ENCODE assay signal across 8 cellular contexts in genomic region chr19:36008336-36008978, GRCh38. TPM values are rescaled to one million over a fixed set of nuclear protein-coding genes. Genes with fewer than 3 reads are reported as not detected.
DNase-seq lines count a peak whose midpoint lies in the region; ATAC-seq and TF ChIP-seq lines count a peak whose summit lies in the region.

A gene with protein sequence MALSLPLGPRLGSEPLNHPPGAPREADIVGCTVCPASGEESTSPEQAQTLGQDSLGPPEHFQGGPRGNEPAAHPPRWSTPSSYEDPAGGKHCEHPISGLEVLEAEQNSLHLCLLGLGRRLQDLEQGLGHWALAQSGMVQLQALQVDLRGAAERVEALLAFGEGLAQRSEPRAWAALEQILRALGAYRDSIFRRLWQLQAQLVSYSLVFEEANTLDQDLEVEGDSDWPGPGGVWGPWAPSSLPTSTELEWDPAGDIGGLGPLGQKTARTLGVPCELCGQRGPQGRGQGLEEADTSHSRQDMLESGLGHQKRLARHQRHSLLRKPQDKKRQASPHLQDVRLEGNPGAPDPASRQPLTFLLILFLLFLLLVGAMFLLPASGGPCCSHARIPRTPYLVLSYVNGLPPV (minus strand): TSS chr19:36008813. CDS start chr19:36008681, 132 bp downstream.

- 94% methylated on average over 13 of the region's 19 CpGs for WGBS in SK-N-SH (ENCODE audit: low lambda C conversion rate)

- POLR2A ChIA-PET in SK-N-SH (lab: Yijun Ruan, JAX): interaction anchor here (1.7 kb wide), 1 partner anchor 14 kb away, joined by 4 read pairs; no protein-coding TSS in a partner anchor
- POLR2A ChIA-PET in activated CD8-positive, alpha-beta T cell treated with anti-CD3 and anti-CD28 coated beads, Interleukin-2, amount 10 ng/mL, durations not matched to agents 7 days and 5 days (lab: Charles Lee): no interaction called here

- no peak for DNase-seq in SK-N-SH
- no peak for DNase-seq in activated CD8-positive, alpha-beta T cell treated with anti-CD3 and anti-CD28 coated beads, Interleukin-2, amount 10 ng/mL, durations not matched to agents 7 days and 5 days
- no peak for DNase-seq in stimulated activated naive CD8-positive, alpha-beta T cell treated with anti-CD3 and anti-CD28 coated beads, Interleukin-15, amount 100 ng/mL, for 72 hours

- no peaks in the 10 kb centered on the region for H3K27me3 Mint-ChIP-seq in activated CD8-positive, alpha-beta T cell treated with anti-CD3 and anti-CD28 coated beads, Interleukin-2, amount 10 ng/mL, durations not matched to agents 7 days and 5 days (ENCODE audit: low read depth)
- no peaks in the 10 kb centered on the region for H3K27me3 Mint-ChIP-seq in stimulated activated naive CD8-positive, alpha-beta T cell treated with anti-CD3 and anti-CD28 coated beads, Interleukin-15, amount 100 ng/mL, for 72 hours

- TF ChIP-seq EP300 in SK-N-SH (IDR thresholded peaks at IDR 0.05; ENCODE audit: borderline replicate concordance in 1 of 2, low read depth in 1 of 2, low read length in 1 of 2): no peak

- H3K9me3 Mint-ChIP-seq in activated CD8-positive, alpha-beta T cell treated with anti-CD3 and anti-CD28 coated beads, Interleukin-2, amount 10 ng/mL, durations not matched to agents 7 days and 5 days (ENCODE audit: insufficient read depth): no peaks in the 10 kb centered on the region
- no peaks in the 10 kb centered on the region for H3K9me3 Mint-ChIP-seq in stimulated activated naive CD8-positive, alpha-beta T cell treated with anti-CD3 and anti-CD28 coated beads, Interleukin-15, amount 100 ng/mL, for 72 hours

- no peak for TF ChIP-seq CTCF in SK-N-SH (IDR thresholded peaks at IDR 0.05)

- H3K36me3 Mint-ChIP-seq in activated CD8-positive, alpha-beta T cell treated with anti-CD3 and anti-CD28 coated beads, Interleukin-2, amount 10 ng/mL, durations not matched to agents 7 days and 5 days (ENCODE audit: low read depth): peaks cover 9% of the 10 kb centered on the region

- no peak for ATAC-seq in SK-N-SH treated with all-trans-retinoic acid at 6 μM for 48 hours
- ATAC-seq in activated CD8-positive, alpha-beta T cell treated with anti-CD3 and anti-CD28 coated beads, Interleukin-2, amount 10 ng/mL, durations not matched to agents 7 days and 5 days: no peak
- no peak for ATAC-seq in stimulated activated naive CD8-positive, alpha-beta T cell treated with anti-CD3 and anti-CD28 coated beads, Interleukin-15, amount 100 ng/mL, for 72 hours
- ATAC-seq in HG03196 (IDR thresholded peaks at IDR 0.05; ENCODE audit: unreplicated experiment): no peak
- no peak for ATAC-seq in GM21360 (IDR thresholded peaks at IDR 0.05; ENCODE audit: unreplicated experiment)
- ATAC-seq in HG02981 (IDR thresholded peaks at IDR 0.05; ENCODE audit: unreplicated experiment): no peak

- no peak within 1 kb of the TSS for H2AFZ ChIP-seq in SK-N-SH (ENCODE audit: low read depth)

- H3K9ac ChIP-seq in SK-N-SH: no peak within 1 kb of the TSS

- TF ChIP-seq RAD21 in SK-N-SH (IDR thresholded peaks at IDR 0.05; ENCODE audit: low read length): no peak

- H3K4me3 ChIP-seq in SK-N-SH (ENCODE audit: low read depth in 2 of 2, low read length in 1 of 2) (peak within 1 kb of the TSS; percentile 2 to 6; a peak in 2 of 4 replicates), iPS-18c (ENCODE audit: insufficient read depth, low read depth, low read length) (peak within 1 kb of the TSS; percentile 52)

- H3K9me3 ChIP-seq in SK-N-SH (no peaks in the 10 kb centered on the region), iPS-18c (ENCODE audit: control insufficient read depth, insufficient read depth, low read length) (no peaks in the 10 kb centered on the region)

- H3K27ac Mint-ChIP-seq in activated CD8-positive, alpha-beta T cell treated with anti-CD3 and anti-CD28 coated beads, Interleukin-2, amount 10 ng/mL, durations not matched to agents 7 days and 5 days: peak within 1 kb of the TSS; percentile 51
- peak within 1 kb of the TSS in 1 of 2 donors; percentile 72 for H3K27ac Mint-ChIP-seq in stimulated activated naive CD8-positive, alpha-beta T cell treated with anti-CD3 and anti-CD28 coated beads, Interleukin-15, amount 100 ng/mL, for 72 hours

- no peaks in the 10 kb centered on the region for H3K9me2 ChIP-seq in SK-N-SH

- no peaks in the 10 kb centered on the region for H3K27me3 ChIP-seq in SK-N-SH (ENCODE audit: insufficient read depth)

- peaks cover 0 to 21% of the 10 kb centered on the region in 2 experiments; a peak in 1 of 4 replicates for H3K4me1 ChIP-seq in SK-N-SH (ENCODE audit: control insufficient read depth in 1 of 2, insufficient read depth in 2 of 2, low read depth in 1 of 2, low read length in 1 of 2)

- H3K4me2 ChIP-seq in SK-N-SH: peak within 1 kb of the TSS; percentile 52; the same call in 1 of the 2 replicates

- H3F3A ChIP-seq in SK-N-SH (replicated peaks; ENCODE audit: insufficient read depth): no peaks in the 10 kb centered on the region

- H3K4me1 Mint-ChIP-seq in activated CD8-positive, alpha-beta T cell treated with anti-CD3 and anti-CD28 coated beads, Interleukin-2, amount 10 ng/mL, durations not matched to agents 7 days and 5 days (ENCODE audit: low read depth): peaks cover 19% of the 10 kb centered on the region
- peaks cover 43% of the 10 kb centered on the region for H3K4me1 Mint-ChIP-seq in stimulated activated naive CD8-positive, alpha-beta T cell treated with anti-CD3 and anti-CD28 coated beads, Interleukin-15, amount 100 ng/mL, for 72 hours

- CTCF ChIA-PET in SK-N-SH (lab: Yijun Ruan, JAX): interaction anchor here (0.6 kb wide), 1 partner anchor 139 kb away, joined by 3 read pairs; no protein-coding TSS in a partner anchor
- CTCF ChIA-PET in activated CD8-positive, alpha-beta T cell treated with anti-CD3 and anti-CD28 coated beads, Interleukin-2, amount 10 ng/mL, durations not matched to agents 7 days and 5 days (lab: Charles Lee): no interaction called here

- no peak within 1 kb of the TSS for H3K27ac ChIP-seq in SK-N-SH (ENCODE audit: low read depth in 2 of 2, low read length in 1 of 2)

- peaks cover 3% of the 10 kb centered on the region; the same call in 1 of the 2 replicates for H3K79me2 ChIP-seq in SK-N-SH (ENCODE audit: insufficient read depth)

- peak within 1 kb of the TSS; percentile 48 for H3K4me3 Mint-ChIP-seq in activated CD8-positive, alpha-beta T cell treated with anti-CD3 and anti-CD28 coated beads, Interleukin-2, amount 10 ng/mL, durations not matched to agents 7 days and 5 days
- peak within 1 kb of the TSS; percentile 53 to 72 for H3K4me3 Mint-ChIP-seq in stimulated activated naive CD8-positive, alpha-beta T cell treated with anti-CD3 and anti-CD28 coated beads, Interleukin-15, amount 100 ng/mL, for 72 hours

- no peaks in the 10 kb centered on the region for H3K36me3 ChIP-seq in SK-N-SH (replicated peaks in 1 of 2; ENCODE audit: control insufficient read depth in 1 of 2, insufficient read depth in 2 of 2, low read length in 1 of 2)

- H4K20me1 ChIP-seq in SK-N-SH (ENCODE audit: insufficient read depth): no peaks in the 10 kb centered on the region

TF ChIP-seq in SK-N-SH, 30 proteins besides CTCF, POLR2A, EP300 and RAD21 (continues in another document):
- TF ChIP-seq ELF1 (IDR thresholded peaks at IDR 0.05) (no peak), RFX5 (IDR thresholded peaks at IDR 0.05; ENCODE audit: low read length) (no peak), TAF1 (IDR thresholded peaks at IDR 0.05; ENCODE audit: borderline replicate concordance, low read depth, low read length) (no peak), TCF12 (IDR thresholded peaks at IDR 0.05) (no peak), RCOR1 (IDR thresholded peaks at IDR 0.05; ENCODE audit: low read length) (no peak)
- TF ChIP-seq, protein P1, sequence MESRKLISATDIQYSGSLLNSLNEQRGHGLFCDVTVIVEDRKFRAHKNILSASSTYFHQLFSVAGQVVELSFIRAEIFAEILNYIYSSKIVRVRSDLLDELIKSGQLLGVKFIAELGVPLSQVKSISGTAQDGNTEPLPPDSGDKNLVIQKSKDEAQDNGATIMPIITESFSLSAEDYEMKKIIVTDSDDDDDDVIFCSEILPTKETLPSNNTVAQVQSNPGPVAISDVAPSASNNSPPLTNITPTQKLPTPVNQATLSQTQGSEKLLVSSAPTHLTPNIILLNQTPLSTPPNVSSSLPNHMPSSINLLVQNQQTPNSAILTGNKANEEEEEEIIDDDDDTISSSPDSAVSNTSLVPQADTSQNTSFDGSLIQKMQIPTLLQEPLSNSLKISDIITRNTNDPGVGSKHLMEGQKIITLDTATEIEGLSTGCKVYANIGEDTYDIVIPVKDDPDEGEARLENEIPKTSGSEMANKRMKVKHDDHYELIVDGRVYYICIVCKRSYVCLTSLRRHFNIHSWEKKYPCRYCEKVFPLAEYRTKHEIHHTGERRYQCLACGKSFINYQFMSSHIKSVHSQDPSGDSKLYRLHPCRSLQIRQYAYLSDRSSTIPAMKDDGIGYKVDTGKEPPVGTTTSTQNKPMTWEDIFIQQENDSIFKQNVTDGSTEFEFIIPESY (IDR thresholded peaks at IDR 0.05; ENCODE audit: borderline replicate concordance, low read depth): no peak

TF ChIP-seq in SK-N-SH treated with all-trans-retinoic acid at 6 μM for 48 hours, 23 proteins besides CTCF, POLR2A, EP300 and RAD21:
- no peak for TF ChIP-seq RARB (CRISPR knock-in tag; IDR thresholded peaks at IDR 0.05)
TF ChIP-seq in SK-N-SH treated with all-trans-retinoic acid at 6 μM for 48 hours: peak in this region for 0.

RNA-seq across cellular contexts. Expression of the gene that starts here (rescaled TPM):
- 0.48 and 0.58 TPM in 2 replicates for polyA plus RNA-seq in SK-N-SH (2012; rRNA removed)
- 0.04 and 0.05 TPM in 2 replicates for polyA plus RNA-seq in SK-N-SH (2012; cell fraction: cytosol; rRNA removed)
- 5.1 and 5.3 TPM in 2 replicates for polyA plus RNA-seq in SK-N-SH (2012; cell fraction: nucleus; rRNA removed)
- total RNA-seq in activated CD8-positive, alpha-beta T cell treated with anti-CD3 and anti-CD28 coated beads, Interleukin-2, amount 10 ng/mL, durations not matched to agents 7 days and 5 days: 1 to 10 TPM; 1.8 to 2.6 TPM
